2 cellular contexts compared by ENCODE assay signal in the genomic region with DNA sequence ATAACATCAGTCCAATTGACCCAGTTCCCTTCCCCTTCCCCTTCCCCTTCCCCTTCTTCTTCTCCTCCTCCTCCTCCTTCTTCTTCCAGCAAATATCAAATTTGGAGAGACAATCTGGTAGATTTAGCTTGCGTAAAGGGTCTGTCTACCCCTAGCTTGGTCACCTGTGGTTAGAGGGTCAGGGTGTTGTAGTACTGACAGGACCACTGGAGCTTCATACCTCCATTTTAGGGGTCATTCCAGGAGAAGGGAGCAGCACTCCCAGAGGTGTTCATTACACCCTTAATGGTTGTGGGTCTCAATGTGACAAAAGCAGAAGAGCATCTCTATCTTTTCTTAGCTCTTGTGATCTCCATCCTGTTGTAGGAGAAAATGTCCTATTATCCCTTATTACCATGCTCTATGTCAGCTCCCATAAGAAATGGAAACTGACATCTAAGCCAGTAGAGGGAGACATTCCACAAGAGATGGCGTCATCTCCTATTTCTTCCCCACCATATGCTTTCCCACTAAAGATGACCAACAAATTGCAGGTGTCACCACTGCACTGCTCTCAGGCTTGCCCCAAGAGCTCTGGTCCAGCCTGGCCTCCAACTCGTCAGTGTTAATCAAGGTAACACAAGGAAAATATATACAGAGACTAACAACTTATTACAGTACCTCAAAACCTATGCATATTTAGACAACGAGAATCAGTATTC.
TF ChIP-seq lines count a peak whose summit lies in the region.

No MANE protein-coding gene starts in this region.

TF ChIP-seq in IMR-90, 13 proteins besides CTCF, POLR2A, EP300 and RAD21 (continued from another document):
- peak; percentile 38; the same call in 1 of the 2 replicates for TF ChIP-seq SMC3 (IDR thresholded peaks at IDR 0.05; ENCODE audit: low read depth, low read length)

TF ChIP-seq in WTC11, 78 proteins besides CTCF, POLR2A, EP300 and RAD21 (continued from another document):
- TF ChIP-seq, protein P1, sequence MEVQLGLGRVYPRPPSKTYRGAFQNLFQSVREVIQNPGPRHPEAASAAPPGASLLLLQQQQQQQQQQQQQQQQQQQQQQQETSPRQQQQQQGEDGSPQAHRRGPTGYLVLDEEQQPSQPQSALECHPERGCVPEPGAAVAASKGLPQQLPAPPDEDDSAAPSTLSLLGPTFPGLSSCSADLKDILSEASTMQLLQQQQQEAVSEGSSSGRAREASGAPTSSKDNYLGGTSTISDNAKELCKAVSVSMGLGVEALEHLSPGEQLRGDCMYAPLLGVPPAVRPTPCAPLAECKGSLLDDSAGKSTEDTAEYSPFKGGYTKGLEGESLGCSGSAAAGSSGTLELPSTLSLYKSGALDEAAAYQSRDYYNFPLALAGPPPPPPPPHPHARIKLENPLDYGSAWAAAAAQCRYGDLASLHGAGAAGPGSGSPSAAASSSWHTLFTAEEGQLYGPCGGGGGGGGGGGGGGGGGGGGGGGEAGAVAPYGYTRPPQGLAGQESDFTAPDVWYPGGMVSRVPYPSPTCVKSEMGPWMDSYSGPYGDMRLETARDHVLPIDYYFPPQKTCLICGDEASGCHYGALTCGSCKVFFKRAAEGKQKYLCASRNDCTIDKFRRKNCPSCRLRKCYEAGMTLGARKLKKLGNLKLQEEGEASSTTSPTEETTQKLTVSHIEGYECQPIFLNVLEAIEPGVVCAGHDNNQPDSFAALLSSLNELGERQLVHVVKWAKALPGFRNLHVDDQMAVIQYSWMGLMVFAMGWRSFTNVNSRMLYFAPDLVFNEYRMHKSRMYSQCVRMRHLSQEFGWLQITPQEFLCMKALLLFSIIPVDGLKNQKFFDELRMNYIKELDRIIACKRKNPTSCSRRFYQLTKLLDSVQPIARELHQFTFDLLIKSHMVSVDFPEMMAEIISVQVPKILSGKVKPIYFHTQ (CRISPR knock-in tag; IDR thresholded peaks at IDR 0.05), result no peak
- no peak for TF ChIP-seq OVOL2 (CRISPR knock-in tag; IDR thresholded peaks at IDR 0.05; ENCODE audit: borderline replicate concordance)
- TF ChIP-seq, protein P2, sequence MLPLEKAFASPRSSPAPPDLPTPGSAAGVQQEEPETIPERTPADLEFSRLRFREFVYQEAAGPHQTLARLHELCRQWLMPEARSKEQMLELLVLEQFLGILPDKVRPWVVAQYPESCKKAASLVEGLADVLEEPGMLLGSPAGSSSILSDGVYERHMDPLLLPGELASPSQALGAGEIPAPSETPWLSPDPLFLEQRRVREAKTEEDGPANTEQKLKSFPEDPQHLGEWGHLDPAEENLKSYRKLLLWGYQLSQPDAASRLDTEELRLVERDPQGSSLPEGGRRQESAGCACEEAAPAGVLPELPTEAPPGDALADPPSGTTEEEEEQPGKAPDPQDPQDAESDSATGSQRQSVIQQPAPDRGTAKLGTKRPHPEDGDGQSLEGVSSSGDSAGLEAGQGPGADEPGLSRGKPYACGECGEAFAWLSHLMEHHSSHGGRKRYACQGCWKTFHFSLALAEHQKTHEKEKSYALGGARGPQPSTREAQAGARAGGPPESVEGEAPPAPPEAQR (CRISPR knock-in tag; IDR thresholded peaks at IDR 0.05), result no peak
- TF ChIP-seq ZNF138 (CRISPR knock-in tag; conservative IDR thresholded peaks at IDR 0.05), result no peak
- TF ChIP-seq, protein P3, sequence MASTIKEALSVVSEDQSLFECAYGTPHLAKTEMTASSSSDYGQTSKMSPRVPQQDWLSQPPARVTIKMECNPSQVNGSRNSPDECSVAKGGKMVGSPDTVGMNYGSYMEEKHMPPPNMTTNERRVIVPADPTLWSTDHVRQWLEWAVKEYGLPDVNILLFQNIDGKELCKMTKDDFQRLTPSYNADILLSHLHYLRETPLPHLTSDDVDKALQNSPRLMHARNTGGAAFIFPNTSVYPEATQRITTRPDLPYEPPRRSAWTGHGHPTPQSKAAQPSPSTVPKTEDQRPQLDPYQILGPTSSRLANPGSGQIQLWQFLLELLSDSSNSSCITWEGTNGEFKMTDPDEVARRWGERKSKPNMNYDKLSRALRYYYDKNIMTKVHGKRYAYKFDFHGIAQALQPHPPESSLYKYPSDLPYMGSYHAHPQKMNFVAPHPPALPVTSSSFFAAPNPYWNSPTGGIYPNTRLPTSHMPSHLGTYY (CRISPR knock-in tag; IDR thresholded peaks at IDR 0.05), result no peak
- no peak for TF ChIP-seq EMX1 (CRISPR knock-in tag; IDR thresholded peaks at IDR 0.05)
- no peak for TF ChIP-seq MYBL2 (CRISPR knock-in tag; IDR thresholded peaks at IDR 0.05)
